8 cellular contexts compared by ENCODE assay signal in genomic region chr1:26542781-26543443, GRCh38.
DNase-seq lines count a peak whose midpoint lies in the region; ATAC-seq and TF ChIP-seq lines count a peak whose summit lies in the region.

No MANE protein-coding gene starts in this region.

- H3K79me2 ChIP-seq in parathyroid adenoma: peaks cover 2% of the 10 kb centered on the region

- TF ChIP-seq POLR2A in GM10847 (IDR thresholded peaks at IDR 0.05; ENCODE audit: extremely low read depth, insufficient read length): peak; percentile 25

- no peaks in the 10 kb centered on the region for H3K36me3 ChIP-seq in parathyroid adenoma (ENCODE audit: control insufficient read depth, insufficient read depth, low read length)

- no peaks in the 10 kb centered on the region for H3K27me3 ChIP-seq in parathyroid adenoma (ENCODE audit: control insufficient read depth, insufficient read depth, low read length)

- H3K9me3 ChIP-seq in parathyroid adenoma (ENCODE audit: control insufficient read depth, low read length): no peaks in the 10 kb centered on the region

- peak overlapping the region; percentile 5 for H3K4me3 ChIP-seq in parathyroid adenoma (ENCODE audit: low read depth, low read length)

- no peak overlapping the region for H3K9ac ChIP-seq in parathyroid adenoma

- DNase-seq in MV-4-11 (lab: John Stamatoyannopoulos, UW): peak; percentile 67
- no peak for DNase-seq in NCI-H345 treated with DMSO at 0.1 percent for 48 hours (lab: John Stamatoyannopoulos, UW; ENCODE audit: unreplicated experiment)
- DNase-seq in HCEC 1CT: no peak

- no peaks in the 10 kb centered on the region for H3K4me1 ChIP-seq in parathyroid adenoma

- H3K27ac ChIP-seq in cingulate gyrus (ENCODE audit: low read depth, low read length) (peak overlapping the region; percentile 92), parathyroid adenoma (peak overlapping the region; percentile 68)

- H3K4me2 ChIP-seq in parathyroid adenoma (ENCODE audit: low read length): no peak overlapping the region

- no peak for TF ChIP-seq CTCF in parathyroid adenoma (IDR thresholded peaks at IDR 0.05)

- H2AFZ ChIP-seq in parathyroid adenoma: no peak overlapping the region

- no peak for ATAC-seq in HG03135 (IDR thresholded peaks at IDR 0.05; ENCODE audit: unreplicated experiment)
- no peak for ATAC-seq in HG02970 (IDR thresholded peaks at IDR 0.05; ENCODE audit: low FRiP score, unreplicated experiment)
